Comparison of ENCODE assay signal across 21 cellular contexts in the genomic region with DNA sequence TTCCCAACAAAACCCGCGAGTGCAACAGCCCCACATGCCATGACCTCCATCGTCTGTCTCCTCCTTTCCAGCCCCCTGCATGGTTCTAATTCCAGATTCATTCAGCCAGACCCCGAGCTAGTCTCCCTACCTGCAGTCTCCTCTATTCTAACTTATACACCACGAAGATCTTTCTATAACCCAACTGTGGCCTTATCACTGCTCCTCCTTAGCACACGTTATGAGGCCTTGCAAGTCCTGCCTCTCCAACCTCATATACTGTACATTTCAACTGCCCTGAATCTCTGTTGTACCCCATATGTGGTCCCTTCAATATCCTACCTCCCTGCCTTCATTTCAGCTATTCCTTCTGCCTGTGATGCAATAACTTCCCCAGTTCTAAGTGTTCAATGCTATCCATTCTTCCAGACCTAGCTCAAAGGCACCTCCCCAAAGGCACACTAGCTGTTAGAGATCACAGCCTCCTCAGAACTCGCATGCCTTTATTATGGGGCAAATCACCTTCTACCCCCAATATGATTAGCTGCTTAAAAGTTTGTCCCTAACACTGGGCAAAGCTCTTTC.
DNase-seq lines count a peak whose midpoint lies in the region; ATAC-seq lines count a peak whose summit lies in the region.
"Had no signal": no experiment of that assay in that cellular context is flagged by ENCODE, and none has a peak within 500 bp of the region (broad histone marks: within the 10 kb centered on the region; RNA-seq: fewer than 3 reads in every experiment).

No MANE protein-coding gene starts in this region.

- H3K9me3 ChIP-seq in CD8-positive, alpha-beta memory T cell (ENCODE audit: low read length), result no peaks in the 10 kb centered on the region
- H3K9me3 ChIP-seq in SK-N-MC (ENCODE audit: low read depth, low read length), result no peaks in the 10 kb centered on the region
- H3K9me3 ChIP-seq in iPS DF 6.9 (ENCODE audit: control insufficient read depth, insufficient read depth, low read length), result no peaks in the 10 kb centered on the region

- ATAC-seq in sciatic nerve (peak; percentile 17), HG03520 (IDR thresholded peaks at IDR 0.05; ENCODE audit: unreplicated experiment) (no peak)
- ATAC-seq: activated T-cell treated with anti-CD3 and anti-CD28 coated beads, Interleukin-2, amount 50 U/mL, for 72 hours; HCT116; naive thymus-derived CD4-positive, alpha-beta T cell; stimulated activated naive CD8-positive, alpha-beta T cell treated with anti-CD3 and anti-CD28 coated beads, Interleukin-15, amount 100 ng/mL, for 72 hours had no signal

- POLR2A ChIA-PET in CD8-positive, alpha-beta memory T cell (lab: Charles Lee), result no interaction called here

- no peaks in the 10 kb centered on the region for H3K4me1 Mint-ChIP-seq in CD8-positive, alpha-beta memory T cell
- H3K4me1 Mint-ChIP-seq: activated naive CD4-positive, alpha-beta T cell treated with anti-CD3 and anti-CD28 coated beads, Interleukin-2, amount 50 U/mL, for 24 hours; immature natural killer cell; naive thymus-derived CD4-positive, alpha-beta T cell; stimulated activated naive CD8-positive, alpha-beta T cell treated with anti-CD3 and anti-CD28 coated beads, Interleukin-15, amount 100 ng/mL, for 72 hours had no signal

- H3K4me3 Mint-ChIP-seq in CD8-positive, alpha-beta memory T cell, result no peak overlapping the region
- H3K4me3 Mint-ChIP-seq: activated naive CD4-positive, alpha-beta T cell treated with anti-CD3 and anti-CD28 coated beads, Interleukin-2, amount 50 U/mL, for 24 hours; activated T-cell treated with anti-CD3 and anti-CD28 coated beads, Interleukin-2, amount 50 U/mL, for 72 hours; immature natural killer cell; naive thymus-derived CD4-positive, alpha-beta T cell; stimulated activated naive CD8-positive, alpha-beta T cell treated with anti-CD3 and anti-CD28 coated beads, Interleukin-15, amount 100 ng/mL, for 72 hours had no signal

- no CpG with 5 or more reads among the region's 7 CpGs for WGBS in iPS DF 6.9 (ENCODE audit: insufficient coverage, insufficient read length)

- H3K9ac ChIP-seq in SK-N-MC (ENCODE audit: insufficient read length), result peak overlapping the region; percentile 42

- no peaks in the 10 kb centered on the region for H3K4me1 ChIP-seq in CD8-positive, alpha-beta memory T cell (ENCODE audit: insufficient read depth, low read length)
- peaks cover 10% of the 10 kb centered on the region; the same call in 1 of the 2 replicates for H3K4me1 ChIP-seq in iPS DF 6.9 (ENCODE audit: control insufficient read depth, insufficient read depth, low read length)

- peaks cover 0 to 2% of the 10 kb centered on the region in 2 donors for H3K27me3 Mint-ChIP-seq in CD8-positive, alpha-beta memory T cell
- H3K27me3 Mint-ChIP-seq: activated naive CD4-positive, alpha-beta T cell treated with anti-CD3 and anti-CD28 coated beads, Interleukin-2, amount 50 U/mL, for 24 hours; naive thymus-derived CD4-positive, alpha-beta T cell; stimulated activated naive CD8-positive, alpha-beta T cell treated with anti-CD3 and anti-CD28 coated beads, Interleukin-15, amount 100 ng/mL, for 72 hours had no signal

- no peak overlapping the region for H3K27ac Mint-ChIP-seq in CD8-positive, alpha-beta memory T cell
- H3K27ac Mint-ChIP-seq: activated naive CD4-positive, alpha-beta T cell treated with anti-CD3 and anti-CD28 coated beads, Interleukin-2, amount 50 U/mL, for 24 hours; activated T-cell treated with anti-CD3 and anti-CD28 coated beads, Interleukin-2, amount 50 U/mL, for 72 hours; immature natural killer cell; naive thymus-derived CD4-positive, alpha-beta T cell; stimulated activated naive CD8-positive, alpha-beta T cell treated with anti-CD3 and anti-CD28 coated beads, Interleukin-15, amount 100 ng/mL, for 72 hours had no signal

- no peaks in the 10 kb centered on the region for H3K27me3 ChIP-seq in CD8-positive, alpha-beta memory T cell (ENCODE audit: insufficient read depth, low read length, poor library complexity, severe bottlenecking)
- no peaks in the 10 kb centered on the region for H3K27me3 ChIP-seq in iPS DF 6.9 (ENCODE audit: control insufficient read depth, insufficient read depth, low read length)

- peaks cover 6 to 40% (median 14%) of the 10 kb centered on the region in 3 donors for H3K36me3 Mint-ChIP-seq in CD8-positive, alpha-beta memory T cell

- H3K36me3 ChIP-seq in CD8-positive, alpha-beta memory T cell (ENCODE audit: insufficient read depth, low read length), result no peaks in the 10 kb centered on the region
- H3K36me3 ChIP-seq in SK-N-MC (ENCODE audit: insufficient read depth, low read length) (no peaks in the 10 kb centered on the region), iPS DF 6.9 (ENCODE audit: control insufficient read depth, insufficient read depth, low read length) (no peaks in the 10 kb centered on the region)

- intact Hi-C loops in sciatic nerve (cut with DNase I), result no loop called here

- peaks cover 0 to 3% (median 0%) of the 10 kb centered on the region in 5 donors for H3K9me3 Mint-ChIP-seq in CD8-positive, alpha-beta memory T cell

- CTCF ChIA-PET in CD8-positive, alpha-beta memory T cell (lab: Charles Lee), result no interaction called here

- peak overlapping the region; percentile 60 for H3K27ac ChIP-seq in CD8-positive, alpha-beta memory T cell (ENCODE audit: low read depth, low read length)
- H3K27ac ChIP-seq in SK-N-MC, result peak overlapping the region; percentile 98
- H3K27ac ChIP-seq in iPS DF 6.9 (ENCODE audit: low read length), result peak overlapping the region; percentile 1

- H3K4me3 ChIP-seq in CD8-positive, alpha-beta memory T cell (ENCODE audit: low read length), result no peak overlapping the region
- peak overlapping the region; percentile 50 for H3K4me3 ChIP-seq in SK-N-MC
- no peak overlapping the region for H3K4me3 ChIP-seq in iPS DF 6.9 (ENCODE audit: low read length)
- H3K4me3 ChIP-seq: skin epidermis had no signal

- no peak for DNase-seq in CD8-positive, alpha-beta memory T cell
- DNase-seq in SK-N-MC (ENCODE audit: low read depth, low spot score) (no peak), iPS DF 6.9 (ENCODE audit: low read depth, low spot score) (no peak), sciatic nerve (ENCODE audit: low spot score) (no peak), GM03348 (ENCODE audit: low spot score) (no peak), NCI-H1417 (lab: John Stamatoyannopoulos, UW) (no peak), cerebellum (ENCODE audit: low spot score) (no peak)
- DNase-seq: activated CD4-positive, CD25-positive, alpha-beta regulatory T cell treated with anti-CD3 and anti-CD28 coated beads, Interleukin-2, amount 50 U/mL, for 72 hours; activated T-cell treated with anti-CD3 and anti-CD28 coated beads, Interleukin-2, amount 50 U/mL, for 72 hours; immature natural killer cell; naive thymus-derived CD4-positive, alpha-beta T cell; NCI-H1417 treated with DMSO at 0.1 percent for 48 hours; NCI-H2107; NCI-H524; RPMI8226; stimulated activated CD4-positive, alpha-beta T cell treated with anti-CD3 and anti-CD28 coated beads, Interleukin-4, amount 100 ng/mL, for 24 hours; stimulated activated naive CD8-positive, alpha-beta T cell treated with anti-CD3 and anti-CD28 coated beads, Interleukin-15, amount 100 ng/mL, for 72 hours had no signal

Comparison
In these comparisons a context has a peak if more than half of its experiments do, and no peak if none do; other contexts are left out.
1. H3K27ac ChIP-seq: peak in every context shown above with its lines; median percentile 98 in SK-N-MC; 60 in CD8-positive, alpha-beta memory T cell; 1 in iPS DF 6.9.